15 cellular contexts compared by ENCODE assay signal in the genomic region with DNA sequence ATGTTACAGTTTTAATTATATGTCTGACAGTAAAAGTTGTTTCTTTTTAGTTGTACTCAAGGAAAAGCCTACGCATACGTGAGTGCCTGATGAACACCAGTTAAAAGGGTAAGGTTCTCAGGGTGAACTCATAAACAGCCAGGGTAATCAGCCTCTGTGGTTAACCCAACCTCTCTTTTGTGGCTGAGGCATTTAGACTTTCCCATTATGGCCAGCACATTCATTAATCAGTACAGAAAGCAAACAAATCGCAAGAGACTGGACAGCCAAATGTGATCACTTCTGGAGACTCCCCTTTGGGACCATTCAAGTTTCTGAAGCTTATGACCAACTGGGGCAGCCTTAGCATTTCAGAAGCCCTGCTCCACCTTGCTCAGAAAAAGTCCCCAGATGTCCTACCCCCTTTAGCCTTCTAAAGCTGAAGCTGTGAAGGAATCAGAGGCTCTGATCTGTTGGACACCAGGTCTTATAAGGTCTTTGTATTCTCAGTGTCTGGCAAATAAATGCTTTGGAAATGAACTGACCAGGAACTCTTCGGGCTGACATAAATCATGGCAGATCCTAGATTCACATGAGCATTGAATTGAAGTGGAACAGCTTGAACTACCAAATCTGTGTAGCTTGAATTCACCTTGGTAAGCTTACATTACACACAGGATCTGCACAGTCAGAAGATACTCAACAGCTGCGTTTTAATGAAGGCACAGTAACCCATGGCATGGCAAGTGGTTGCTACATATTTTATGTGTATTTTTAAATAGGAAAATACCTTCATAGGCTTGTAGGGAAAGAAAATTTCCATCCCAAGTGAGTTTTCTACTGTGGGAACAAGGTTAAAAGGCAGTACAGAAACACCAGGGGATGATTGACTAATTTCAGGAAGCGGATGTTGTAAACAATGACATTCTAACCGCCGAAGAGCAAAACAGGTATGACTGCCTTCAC. TPM values are rescaled to one million over a fixed set of nuclear protein-coding genes. Genes with fewer than 3 reads are reported as not detected.
DNase-seq lines count a peak whose midpoint lies in the region; ATAC-seq, FAIRE-seq and TF ChIP-seq lines count a peak whose summit lies in the region.
"Had no signal": no experiment of that assay in that cellular context is flagged by ENCODE, and none has a peak within 500 bp of the region (broad histone marks: within the 10 kb centered on the region; RNA-seq: fewer than 3 reads in every experiment).

No MANE protein-coding gene starts in this region.

- no peak overlapping the region for H3K27ac Mint-ChIP-seq in activated CD8-positive, alpha-beta memory T cell treated with anti-CD3 and anti-CD28 coated beads, Interleukin-2, amount 10 ng/mL, durations not matched to agents 7 days and 5 days
- H3K27ac Mint-ChIP-seq in activated T-helper 2 cell treated with anti-CD3 and anti-CD28 coated beads, Interferon-gamma antibody, Interleukin-2, Interleukin-4, amounts not matched to agents 10 μg/mL and 5 μg/mL and 100 μg/mL, durations not matched to agents 14 hours and 24 hours and 36 hours: no peak overlapping the region
- H3K27ac Mint-ChIP-seq: activated naive CD4-positive, alpha-beta T cell treated with anti-CD3 and anti-CD28 coated beads, Interleukin-2, amount 50 U/mL, for 72 hours; nephron progenitor cell had no signal

- intact Hi-C loops in activated T-helper 2 cell treated with anti-CD3 and anti-CD28 coated beads, Interferon-gamma antibody, Interleukin-2, Interleukin-4, amounts not matched to agents 10 μg/mL and 5 μg/mL and 100 μg/mL, durations not matched to agents 14 hours and 24 hours and 36 hours (cut with micrococcal nuclease): no loop called here

- no peak for DNase-seq in activated CD8-positive, alpha-beta memory T cell treated with anti-CD3 and anti-CD28 coated beads, Interleukin-2, amount 10 ng/mL, durations not matched to agents 7 days and 5 days
- no peak for DNase-seq in activated CD8-positive, alpha-beta memory T cell treated with anti-CD3 and anti-CD28 coated beads, Interleukin-2, amount 50 U/mL, for 48 hours
- DNase-seq in RWPE1 (ENCODE audit: low spot score) (peak; percentile 48), NCI-H1105 treated with DMSO at 0.1 percent for 48 hours (lab: John Stamatoyannopoulos, UW) (no peak)
- DNase-seq in activated T-helper 2 cell treated with anti-CD3 and anti-CD28 coated beads, Interferon-gamma antibody, Interleukin-2, Interleukin-4, amounts not matched to agents 10 μg/mL and 5 μg/mL and 100 μg/mL, durations not matched to agents 14 hours and 24 hours and 36 hours (ENCODE audit: low spot score): no peak
- DNase-seq: activated CD4-positive, alpha-beta T cell treated with anti-CD3 and anti-CD28 coated beads for 4 hours; NCI-H2107; nephron progenitor cell had no signal

- ATAC-seq in activated CD8-positive, alpha-beta memory T cell treated with anti-CD3 and anti-CD28 coated beads, Interleukin-2, amount 10 ng/mL, durations not matched to agents 7 days and 5 days: peak; percentile 63
- no peak for ATAC-seq in GM21786 (IDR thresholded peaks at IDR 0.05; ENCODE audit: unreplicated experiment)
- no peak for ATAC-seq in HG03342 (IDR thresholded peaks at IDR 0.05; ENCODE audit: unreplicated experiment)
- ATAC-seq: Right ventricle myocardium inferior had no signal

- no peaks in the 10 kb centered on the region for H3K36me3 Mint-ChIP-seq in activated CD8-positive, alpha-beta memory T cell treated with anti-CD3 and anti-CD28 coated beads, Interleukin-2, amount 10 ng/mL, durations not matched to agents 7 days and 5 days
- H3K36me3 Mint-ChIP-seq in activated T-helper 2 cell treated with anti-CD3 and anti-CD28 coated beads, Interferon-gamma antibody, Interleukin-2, Interleukin-4, amounts not matched to agents 10 μg/mL and 5 μg/mL and 100 μg/mL, durations not matched to agents 14 hours and 24 hours and 36 hours (ENCODE audit: low read depth): no peaks in the 10 kb centered on the region
- H3K36me3 Mint-ChIP-seq: activated naive CD4-positive, alpha-beta T cell treated with anti-CD3 and anti-CD28 coated beads, Interleukin-2, amount 50 U/mL, for 72 hours had no signal

- no peak for TF ChIP-seq CTCF in RWPE1 (conservative IDR thresholded peaks at IDR 0.05; ENCODE audit: low read depth)

- H3K27ac ChIP-seq in RWPE1: no peak overlapping the region

- POLR2A ChIA-PET in RWPE1 (lab: Yijun Ruan, JAX; ENCODE audit: low non-redundant PET): no interaction called here

- peaks cover 79% of the 10 kb centered on the region for H3K27me3 Mint-ChIP-seq in activated CD8-positive, alpha-beta memory T cell treated with anti-CD3 and anti-CD28 coated beads, Interleukin-2, amount 10 ng/mL, durations not matched to agents 7 days and 5 days
- H3K27me3 Mint-ChIP-seq in activated T-helper 2 cell treated with anti-CD3 and anti-CD28 coated beads, Interferon-gamma antibody, Interleukin-2, Interleukin-4, amounts not matched to agents 10 μg/mL and 5 μg/mL and 100 μg/mL, durations not matched to agents 14 hours and 24 hours and 36 hours (ENCODE audit: low read depth): peaks cover 54% of the 10 kb centered on the region

- H3K4me3 Mint-ChIP-seq in activated CD8-positive, alpha-beta memory T cell treated with anti-CD3 and anti-CD28 coated beads, Interleukin-2, amount 10 ng/mL, durations not matched to agents 7 days and 5 days: no peak overlapping the region
- H3K4me3 Mint-ChIP-seq in activated T-helper 2 cell treated with anti-CD3 and anti-CD28 coated beads, Interferon-gamma antibody, Interleukin-2, Interleukin-4, amounts not matched to agents 10 μg/mL and 5 μg/mL and 100 μg/mL, durations not matched to agents 14 hours and 24 hours and 36 hours (ENCODE audit: low read depth): no peak overlapping the region
- H3K4me3 Mint-ChIP-seq: nephron progenitor cell had no signal

- no peaks in the 10 kb centered on the region for H3K9me3 Mint-ChIP-seq in activated CD8-positive, alpha-beta memory T cell treated with anti-CD3 and anti-CD28 coated beads, Interleukin-2, amount 10 ng/mL, durations not matched to agents 7 days and 5 days (ENCODE audit: low read depth)
- H3K9me3 Mint-ChIP-seq in activated T-helper 2 cell treated with anti-CD3 and anti-CD28 coated beads, Interferon-gamma antibody, Interleukin-2, Interleukin-4, amounts not matched to agents 10 μg/mL and 5 μg/mL and 100 μg/mL, durations not matched to agents 14 hours and 24 hours and 36 hours: no peaks in the 10 kb centered on the region
- H3K9me3 Mint-ChIP-seq: activated naive CD4-positive, alpha-beta T cell treated with anti-CD3 and anti-CD28 coated beads, Interleukin-2, amount 50 U/mL, for 72 hours had no signal

- CTCF ChIA-PET in activated CD8-positive, alpha-beta memory T cell treated with anti-CD3 and anti-CD28 coated beads, Interleukin-2, amount 10 ng/mL, durations not matched to agents 7 days and 5 days (lab: Charles Lee): interaction anchor here (1.4 kb wide), 1 partner anchor 13 kb away, joined by 3 read pairs; no protein-coding TSS in a partner anchor
- CTCF ChIA-PET in RWPE1 (lab: Yijun Ruan, JAX): interaction anchor here (0.6 to 1.1 kb wide), 3 partner anchors 14 to 68 kb away, joined by 3 to 5 read pairs (median 3); no protein-coding TSS in a partner anchor

- peaks cover 17% of the 10 kb centered on the region for H3K4me1 Mint-ChIP-seq in activated CD8-positive, alpha-beta memory T cell treated with anti-CD3 and anti-CD28 coated beads, Interleukin-2, amount 10 ng/mL, durations not matched to agents 7 days and 5 days
- H3K4me1 Mint-ChIP-seq in activated T-helper 2 cell treated with anti-CD3 and anti-CD28 coated beads, Interferon-gamma antibody, Interleukin-2, Interleukin-4, amounts not matched to agents 10 μg/mL and 5 μg/mL and 100 μg/mL, durations not matched to agents 14 hours and 24 hours and 36 hours (ENCODE audit: low read depth): peaks cover 21% of the 10 kb centered on the region
- H3K4me1 Mint-ChIP-seq: nephron progenitor cell had no signal

- peak; percentile 17 for FAIRE-seq in islet of Langerhans (lab: Jason Lieb, UNC)
- FAIRE-seq: endometrium, G401.6 had no signal

RNA-seq across cellular contexts. Expression of a gene that starts 18.7 kb away (rescaled TPM):
- total RNA-seq in activated CD8-positive, alpha-beta memory T cell treated with anti-CD3 and anti-CD28 coated beads, Interleukin-2, amount 10 ng/mL, durations not matched to agents 7 days and 5 days: not detected
- total RNA-seq in activated T-helper 2 cell treated with anti-CD3 and anti-CD28 coated beads, Interferon-gamma antibody, Interleukin-2, Interleukin-4, amounts not matched to agents 10 μg/mL and 5 μg/mL and 100 μg/mL, durations not matched to agents 14 hours and 24 hours and 36 hours: not detected in 2 replicates
- total RNA-seq: activated naive CD4-positive, alpha-beta T cell treated with anti-CD3 and anti-CD28 coated beads, Interleukin-2, amount 50 U/mL, for 72 hours had no signal
